Comparison of ENCODE assay signal across 16 cellular contexts in the genomic region with DNA sequence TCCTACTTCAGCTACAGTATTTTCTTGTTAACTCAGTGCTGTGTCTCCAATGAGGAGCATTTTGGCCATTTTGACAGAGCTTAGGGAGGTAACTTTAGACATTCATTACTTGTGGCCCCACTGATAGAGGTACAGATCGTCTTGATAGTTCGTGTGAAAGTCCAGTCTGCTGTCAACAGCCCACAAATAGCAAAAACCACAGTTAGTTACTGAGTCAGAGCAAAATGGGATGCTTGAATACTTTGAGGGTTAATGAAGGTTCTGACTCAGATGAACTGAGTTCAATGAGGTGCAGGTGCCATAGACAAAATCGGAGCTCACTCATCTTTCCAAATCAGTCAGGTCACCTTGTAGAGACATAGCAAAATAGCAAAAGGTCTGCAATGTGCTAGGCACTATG.
DNase-seq lines count a peak whose midpoint lies in the region; ATAC-seq, FAIRE-seq and TF ChIP-seq lines count a peak whose summit lies in the region.
"Had no signal": no experiment of that assay in that cellular context is flagged by ENCODE, and none has a peak within 500 bp of the region (broad histone marks: within the 10 kb centered on the region; RNA-seq: fewer than 3 reads in every experiment).

No MANE protein-coding gene starts in this region.

- H3K4me1 ChIP-seq in GM12878 (ENCODE audit: control insufficient read depth, insufficient read depth, low read length) (no peaks in the 10 kb centered on the region), trophoblast cell (ENCODE audit: control insufficient read depth in 1 of 2, insufficient read depth in 2 of 2, low read length in 2 of 2) (no peaks in the 10 kb centered on the region)

- no peak for TF ChIP-seq RAD21 in GM12878 (IDR thresholded peaks at IDR 0.05; ENCODE audit: insufficient read depth, low read depth, low read length)

- peak; percentile 36 for DNase-seq in BJ (ENCODE audit: low read depth)
- DNase-seq in GM12878 (ENCODE audit: low read depth, low spot score) = no peak
- DNase-seq in trophoblast cell = no peak
- DNase-seq in activated T-cell treated with anti-CD3 and anti-CD28 coated beads, Interleukin-2, amount 50 U/mL, for 4 hours = no peak
- no peak for DNase-seq in SKM-1 (lab: John Stamatoyannopoulos, UW; ENCODE audit: unreplicated experiment)
- no peak for DNase-seq in urothelium cell line (ENCODE audit: low spot score)
- DNase-seq: activated CD4-positive, CD25-positive, alpha-beta regulatory T cell treated with anti-CD3 and anti-CD28 coated beads, Interleukin-2, amount 50 U/mL, for 72 hours; hippocampal formation; left ventricle myocardium superior; NCI-H345; retina; stimulated activated CD4-positive, alpha-beta T cell treated with anti-CD3 and anti-CD28 coated beads, Interleukin-2, amount 100 ng/mL, for 24 hours had no signal

- H3K4ac ChIP-seq in trophoblast cell (ENCODE audit: low read depth, low read length) = no peak overlapping the region

- no peak overlapping the region for H3K4me3 Mint-ChIP-seq in activated T-cell treated with anti-CD3 and anti-CD28 coated beads, Interleukin-2, amount 50 U/mL, for 4 hours
- H3K4me3 Mint-ChIP-seq: natural killer cell treated with Interleukin-12 subunit alpha and Interleukin-12 subunit beta and Interleukin-15 and Interleukin-18, amount 100 ng/mL, for 72 hours had no signal

- no peak overlapping the region for H4K12ac ChIP-seq in trophoblast cell (ENCODE audit: low read depth, low read length)

- no peak overlapping the region for H3K18ac ChIP-seq in trophoblast cell (ENCODE audit: low read length)

- H3K4me1 Mint-ChIP-seq in activated T-cell treated with anti-CD3 and anti-CD28 coated beads, Interleukin-2, amount 50 U/mL, for 4 hours (ENCODE audit: low read depth) = no peaks in the 10 kb centered on the region

- no peak overlapping the region for H3K23ac ChIP-seq in trophoblast cell (ENCODE audit: low read length)

- H3K9me3 Mint-ChIP-seq in activated T-cell treated with anti-CD3 and anti-CD28 coated beads, Interleukin-2, amount 50 U/mL, for 4 hours = no peaks in the 10 kb centered on the region
- H3K9me3 Mint-ChIP-seq: natural killer cell treated with Interleukin-12 subunit alpha and Interleukin-12 subunit beta and Interleukin-15 and Interleukin-18, amount 100 ng/mL, for 72 hours had no signal

- no peak for TF ChIP-seq EP300 in GM12878 (IDR thresholded peaks at IDR 0.05; ENCODE audit: borderline replicate concordance in 1 of 2, control insufficient read depth in 1 of 2, low read depth in 2 of 2, low read length in 2 of 2)

- H2BK5ac ChIP-seq in trophoblast cell (ENCODE audit: low read depth, low read length, poor library complexity) = no peak overlapping the region

- TF ChIP-seq CTCF in BJ (IDR thresholded peaks at IDR 0.05; ENCODE audit: insufficient read depth, low read depth, low read length) (no peak), GM12878 (IDR thresholded peaks at IDR 0.05 in 2 of 3, conservative IDR thresholded peaks at IDR 0.05 in 1 of 3; ENCODE audit: control insufficient read depth in 2 of 3, extremely low read depth in 1 of 3, insufficient read depth in 1 of 3, low read depth in 3 of 3, low read length in 3 of 3) (no peak)

- H4K8ac ChIP-seq in trophoblast cell (ENCODE audit: low read depth, low read length) = no peak overlapping the region

- H3K36me3 Mint-ChIP-seq in activated T-cell treated with anti-CD3 and anti-CD28 coated beads, Interleukin-2, amount 50 U/mL, for 4 hours (ENCODE audit: insufficient read depth) = no peaks in the 10 kb centered on the region
- H3K36me3 Mint-ChIP-seq: natural killer cell treated with Interleukin-12 subunit alpha and Interleukin-12 subunit beta and Interleukin-15 and Interleukin-18, amount 100 ng/mL, for 72 hours had no signal

- no peak overlapping the region for H2BK12ac ChIP-seq in trophoblast cell (ENCODE audit: low read length)

- CTCF ChIA-PET in BJ (lab: Yijun Ruan, JAX) = interaction anchor here (0.6 kb wide), 1 partner anchor 260 kb away, joined by 3 read pairs; no protein-coding TSS in a partner anchor
- CTCF ChIA-PET in GM12878 (lab: Yijun Ruan, JAX) = no interaction called here

- SMC1A ChIA-PET in GM12878 (lab: Charles Lee; ENCODE audit: uncharacterized antibody, unreplicated experiment) = no interaction called here

- H2AFZ ChIP-seq in GM12878 (ENCODE audit: control insufficient read depth, low read depth, low read length) = no peak overlapping the region
- H2AFZ ChIP-seq in trophoblast cell (ENCODE audit: insufficient read depth, low read length, poor library complexity) = no peak overlapping the region

- H3K4me2 ChIP-seq in GM12878 (ENCODE audit: control insufficient read depth, insufficient read depth) = no peak overlapping the region
- H3K4me2 ChIP-seq in trophoblast cell (ENCODE audit: low read length) = no peak overlapping the region

- H3K27me3 Mint-ChIP-seq in activated T-cell treated with anti-CD3 and anti-CD28 coated beads, Interleukin-2, amount 50 U/mL, for 4 hours (ENCODE audit: low read depth) = no peaks in the 10 kb centered on the region

- H3K79me2 ChIP-seq in GM12878 (ENCODE audit: control insufficient read depth, insufficient read depth, low read length) = no peaks in the 10 kb centered on the region
- no peaks in the 10 kb centered on the region for H3K79me2 ChIP-seq in trophoblast cell (ENCODE audit: control insufficient read depth, insufficient read depth, low read length, poor library complexity)

- H3K9ac ChIP-seq in GM12878 (ENCODE audit: control insufficient read depth, insufficient read depth, low read length) (no peak overlapping the region), trophoblast cell (ENCODE audit: low read length) (no peak overlapping the region)

- no peak overlapping the region for H2AK5ac ChIP-seq in trophoblast cell (ENCODE audit: low read length)

- no peak overlapping the region for H3K14ac ChIP-seq in trophoblast cell (ENCODE audit: low read length)

- no TSS peak for BruUV-seq in GM12878 (replicated peaks; lab: Mats Ljungman, UMichigan)

- H3K27me3 ChIP-seq in BJ (ENCODE audit: control insufficient read depth, insufficient read depth, low read length) = no peaks in the 10 kb centered on the region
- no peaks in the 10 kb centered on the region; a peak in 1 of 4 replicates for H3K27me3 ChIP-seq in GM12878 (replicated peaks in 1 of 2; ENCODE audit: control insufficient read depth in 2 of 2, insufficient read depth in 2 of 2, low read length in 1 of 2)
- H3K27me3 ChIP-seq in trophoblast cell (ENCODE audit: insufficient read depth, low read length) = no peaks in the 10 kb centered on the region

- no peak overlapping the region for H2BK120ac ChIP-seq in trophoblast cell (ENCODE audit: insufficient read depth, low read length, poor library complexity)

- FAIRE-seq in GM12878 (lab: Jason Lieb, UNC) (no peak), urothelium cell line (lab: Jason Lieb, UNC) (no peak)
- FAIRE-seq: colon had no signal

- no peaks in the 10 kb centered on the region for H4K20me1 ChIP-seq in GM12878 (ENCODE audit: control insufficient read depth, insufficient read depth)

- no peaks in the 10 kb centered on the region for H3K79me1 ChIP-seq in trophoblast cell (ENCODE audit: low read length)

- RAD21 ChIA-PET in GM12878 (lab: Charles Lee; ENCODE audit: unreplicated experiment) = no interaction called here

- intact Hi-C loops in GM12878 (cut with micrococcal nuclease; ENCODE audit: unreplicated experiment) = loop anchor here (5.0 kb wide), 1 partner anchor 164 kb away; the partner anchor contains the start of gene TLE4

- 3% methylated on average over 3 of the region's 3 CpGs for WGBS in GM12878 (ENCODE audit: insufficient coverage, insufficient replicate concordance, low lambda C conversion rate, missing lambda C conversion rate)
- WGBS in trophoblast cell (ENCODE audit: extremely low coverage, insufficient coverage, insufficient read length) = no CpG with 5 or more reads among the region's 3 CpGs

- no peak overlapping the region for H4K91ac ChIP-seq in trophoblast cell (ENCODE audit: low read depth, low read length)

- H3K27ac ChIP-seq in GM12878 (ENCODE audit: control insufficient read depth, insufficient read depth) = no peak overlapping the region
- no peak overlapping the region for H3K27ac ChIP-seq in trophoblast cell (ENCODE audit: low read depth, low read length)

- no peak for TF ChIP-seq POLR2A in GM12878 (IDR thresholded peaks at IDR 0.05; ENCODE audit: low read depth, low read length)

- H3K4me3 ChIP-seq in BJ (ENCODE audit: low read depth, low read length) = no peak overlapping the region
- H3K4me3 ChIP-seq in GM12878 = no peak overlapping the region
- no peak overlapping the region for H3K4me3 ChIP-seq in trophoblast cell (ENCODE audit: low read depth, low read length)

- in situ Hi-C loops in GM12878 (cut with MboI) = no loop called here

- ATAC-seq in GM21381 (IDR thresholded peaks at IDR 0.05; ENCODE audit: unreplicated experiment) (peak; percentile 52), HG03175 (IDR thresholded peaks at IDR 0.05; ENCODE audit: unreplicated experiment) (peak; percentile 70), GM12878 (peak; percentile 66)
- no peak for ATAC-seq in activated T-cell treated with anti-CD3 and anti-CD28 coated beads, Interleukin-2, amount 50 U/mL, for 4 hours
- ATAC-seq: left ventricle myocardium superior; natural killer cell treated with Interleukin-12 subunit alpha and Interleukin-12 subunit beta and Interleukin-15 and Interleukin-18, amount 100 ng/mL, for 72 hours had no signal

- POLR2A ChIA-PET in BJ (lab: Charles Lee) (no interaction called here), GM12878 (lab: Charles Lee) (no interaction called here)

- no peaks in the 10 kb centered on the region for H3K9me3 ChIP-seq in GM12878 (replicated peaks; ENCODE audit: control insufficient read depth, insufficient read depth, low read length)
- no peaks in the 10 kb centered on the region for H3K9me3 ChIP-seq in trophoblast cell (ENCODE audit: insufficient read depth, low read depth, low read length)

- H3K36me3 ChIP-seq in BJ (ENCODE audit: control insufficient read depth, insufficient read depth, low read length) (no peaks in the 10 kb centered on the region), GM12878 (ENCODE audit: control insufficient read depth in 2 of 2, insufficient read depth in 2 of 2, low read length in 1 of 2) (no peaks in the 10 kb centered on the region), trophoblast cell (ENCODE audit: control insufficient read depth in 1 of 2, insufficient read depth in 2 of 2, low read length in 2 of 2) (no peaks in the 10 kb centered on the region)

TF ChIP-seq in GM12878, 131 proteins besides CTCF, POLR2A, EP300 and RAD21:
- TF ChIP-seq SMARCA5 (IDR thresholded peaks at IDR 0.05) = no peak
- no peak for TF ChIP-seq IRF4 (IDR thresholded peaks at IDR 0.05; ENCODE audit: low read depth, low read length)
- TF ChIP-seq TCF12 (IDR thresholded peaks at IDR 0.05; ENCODE audit: low read depth, low read length) = no peak
- peak; percentile 52 for TF ChIP-seq RUNX3 (IDR thresholded peaks at IDR 0.05; ENCODE audit: low read length)
- peak; percentile 32; the same call in 1 of the 2 replicates for TF ChIP-seq BCL11A (IDR thresholded peaks at IDR 0.05; ENCODE audit: low read depth, low read length)

Comparison
In these comparisons a context has a peak if more than half of its experiments do, and no peak if none do; other contexts are left out.
1. ATAC-seq: peak in GM21381 (single experiment), HG03175 (single experiment) and GM12878 (single experiment); none in activated T-cell treated with anti-CD3 and anti-CD28 coated beads, Interleukin-2, amount 50 U/mL, for 4 hours (0 of 2).